ENCODE assay signal across 7 cellular contexts in genomic region chrX:151700581-151700980, GRCh38. TPM values are rescaled to one million over a fixed set of nuclear protein-coding genes. Genes with fewer than 3 reads are reported as not detected.
"Had no signal": no experiment of that assay in that cellular context is flagged by ENCODE, and none has a peak within 500 bp of the region (broad histone marks: within the 10 kb centered on the region; RNA-seq: fewer than 3 reads in every experiment).

No MANE protein-coding gene starts in this region.

- DNase-seq: H9, HCEC 1CT, IMR-90 had no signal

- H3K9me3 Mint-ChIP-seq: GM23338 had no signal

- H3K27ac Mint-ChIP-seq: GM23338, H9 had no signal

- H3K4me3 Mint-ChIP-seq: GM23338, H9 had no signal

- ATAC-seq: GM23338, K562 had no signal

RNA-seq across cellular contexts. Expression of gene PRRG3, which starts 5.3 kb away (rescaled TPM):
- total RNA-seq: HT-29, IMR-90, K562 had no signal

RNA-seq across cellular contexts. Expression of gene FATE1, which starts 15.3 kb away (rescaled TPM):
- total RNA-seq: H1, H9, HT-29, IMR-90, K562 had no signal

RNA-seq across cellular contexts. Expression of gene CNGA2, which starts 34.0 kb away (rescaled TPM):
- total RNA-seq: GM23338, H1, H9, HT-29, IMR-90, K562 had no signal
